In the genomic region with DNA sequence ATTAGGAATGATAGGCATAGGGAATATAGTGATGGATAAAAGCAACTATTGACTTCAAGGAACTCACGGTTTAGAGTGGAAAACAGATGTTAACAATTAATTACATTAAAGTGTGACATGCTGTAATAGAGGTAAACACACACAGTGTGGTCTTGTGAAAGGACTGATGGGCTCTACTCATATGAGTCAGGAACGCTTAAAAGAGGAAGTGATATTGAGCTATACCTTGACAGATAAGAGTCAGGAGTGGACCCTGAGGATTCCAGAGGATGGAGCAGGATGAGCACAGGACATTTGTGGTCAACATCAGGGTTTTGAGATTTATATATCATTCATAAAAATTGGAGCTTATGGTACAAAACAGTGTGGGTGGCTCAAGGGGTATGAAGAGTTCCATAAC, we compare ENCODE assay signal across 1 cellular context.
TF ChIP-seq lines count a peak whose summit lies in the region.

No MANE protein-coding gene starts in this region.

TF ChIP-seq in GM12878, 131 proteins besides CTCF, POLR2A, EP300 and RAD21 (continued from another document and continues in another):
- TF ChIP-seq, protein P1, sequence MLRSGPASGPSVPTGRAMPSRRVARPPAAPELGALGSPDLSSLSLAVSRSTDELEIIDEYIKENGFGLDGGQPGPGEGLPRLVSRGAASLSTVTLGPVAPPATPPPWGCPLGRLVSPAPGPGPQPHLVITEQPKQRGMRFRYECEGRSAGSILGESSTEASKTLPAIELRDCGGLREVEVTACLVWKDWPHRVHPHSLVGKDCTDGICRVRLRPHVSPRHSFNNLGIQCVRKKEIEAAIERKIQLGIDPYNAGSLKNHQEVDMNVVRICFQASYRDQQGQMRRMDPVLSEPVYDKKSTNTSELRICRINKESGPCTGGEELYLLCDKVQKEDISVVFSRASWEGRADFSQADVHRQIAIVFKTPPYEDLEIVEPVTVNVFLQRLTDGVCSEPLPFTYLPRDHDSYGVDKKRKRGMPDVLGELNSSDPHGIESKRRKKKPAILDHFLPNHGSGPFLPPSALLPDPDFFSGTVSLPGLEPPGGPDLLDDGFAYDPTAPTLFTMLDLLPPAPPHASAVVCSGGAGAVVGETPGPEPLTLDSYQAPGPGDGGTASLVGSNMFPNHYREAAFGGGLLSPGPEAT (IDR thresholded peaks at IDR 0.05; ENCODE audit: low read depth): peak; percentile 70
- TF ChIP-seq EED (IDR thresholded peaks at IDR 0.05; ENCODE audit: low read depth) (peak; percentile 87), NFXL1 (IDR thresholded peaks at IDR 0.05; ENCODE audit: borderline replicate concordance) (no peak), RCOR1 (conservative IDR thresholded peaks at IDR 0.05; ENCODE audit: low read depth, low read length) (no peak), SREBF1 (IDR thresholded peaks at IDR 0.05; ENCODE audit: low read length) (no peak), IKZF2 (IDR thresholded peaks at IDR 0.05) (peak; percentile 95 to 96), SP1 (IDR thresholded peaks at IDR 0.05; ENCODE audit: low read depth, low read length) (no peak), NFYA (IDR thresholded peaks at IDR 0.05; ENCODE audit: borderline replicate concordance, low read depth, low read length) (no peak), FOS (IDR thresholded peaks at IDR 0.05; ENCODE audit: borderline replicate concordance, extremely low read depth, insufficient read length) (no peak), NFIC (IDR thresholded peaks at IDR 0.05; ENCODE audit: low read depth, low read length) (peak; percentile 56; the same call in 1 of the 2 replicates), ETV6 (conservative IDR thresholded peaks at IDR 0.05 in 1 of 2, IDR thresholded peaks at IDR 0.05 in 1 of 2; ENCODE audit: borderline replicate concordance in 1 of 2, low read depth in 1 of 2) (no peak), YBX1 (IDR thresholded peaks at IDR 0.05) (no peak), BCL11A (IDR thresholded peaks at IDR 0.05; ENCODE audit: low read depth, low read length) (peak; percentile 78), ATF7 (IDR thresholded peaks at IDR 0.05; ENCODE audit: low read depth) (peak; percentile 70), ZNF217 (IDR thresholded peaks at IDR 0.05) (0 out of 2 replicates have a peak, but pooled peaks have one; percentile 53), IKZF1 (conservative IDR thresholded peaks at IDR 0.05) (peak; percentile 90), CBX5 (IDR thresholded peaks at IDR 0.05; ENCODE audit: low read depth) (no peak), TCF12 (IDR thresholded peaks at IDR 0.05; ENCODE audit: low read depth, low read length) (no peak), ZNF207 (IDR thresholded peaks at IDR 0.05; ENCODE audit: borderline replicate concordance) (no peak), CREM (IDR thresholded peaks at IDR 0.05; ENCODE audit: low read depth) (peak; percentile 33; the same call in 1 of the 2 replicates), POLR2AphosphoS5 (IDR thresholded peaks at IDR 0.05; ENCODE audit: low read length) (no peak), NR2C1 (IDR thresholded peaks at IDR 0.05) (no peak), POU2F2 (IDR thresholded peaks at IDR 0.05; ENCODE audit: borderline replicate concordance, low read depth, low read length) (no peak), PAX5 (IDR thresholded peaks at IDR 0.05; ENCODE audit: borderline replicate concordance, low read depth, low read length) (0 out of 2 replicates have a peak, but pooled peaks have one; percentile 35), PML (IDR thresholded peaks at IDR 0.05; ENCODE audit: low read length) (no peak), NBN (IDR thresholded peaks at IDR 0.05) (0 out of 2 replicates have a peak, but pooled peaks have one; percentile 37), MYC (IDR thresholded peaks at IDR 0.05; ENCODE audit: insufficient read depth, insufficient read length, insufficient replicate concordance, low read length, severe bottlenecking) (no peak), SRF (IDR thresholded peaks at IDR 0.05; ENCODE audit: low read depth in 2 of 2, low read length in 2 of 2) (0 out of 4 replicates have a peak, but pooled peaks of 1 of the 2 experiments have one; percentile 10), SPI1 (IDR thresholded peaks at IDR 0.05; ENCODE audit: borderline replicate concordance, insufficient read depth, low read depth, low read length) (peak; percentile 98), SUZ12 (IDR thresholded peaks at IDR 0.05; ENCODE audit: unreplicated experiment) (no peak), CHD2 (IDR thresholded peaks at IDR 0.05; ENCODE audit: borderline replicate concordance, low read depth, low read length) (no peak), GATAD2B (conservative IDR thresholded peaks at IDR 0.05; ENCODE audit: low read depth) (peak; percentile 58; the same call in 1 of the 2 replicates), CHD1 (IDR thresholded peaks at IDR 0.05; ENCODE audit: low read depth, low read length) (no peak)
- TF ChIP-seq, protein P2, sequence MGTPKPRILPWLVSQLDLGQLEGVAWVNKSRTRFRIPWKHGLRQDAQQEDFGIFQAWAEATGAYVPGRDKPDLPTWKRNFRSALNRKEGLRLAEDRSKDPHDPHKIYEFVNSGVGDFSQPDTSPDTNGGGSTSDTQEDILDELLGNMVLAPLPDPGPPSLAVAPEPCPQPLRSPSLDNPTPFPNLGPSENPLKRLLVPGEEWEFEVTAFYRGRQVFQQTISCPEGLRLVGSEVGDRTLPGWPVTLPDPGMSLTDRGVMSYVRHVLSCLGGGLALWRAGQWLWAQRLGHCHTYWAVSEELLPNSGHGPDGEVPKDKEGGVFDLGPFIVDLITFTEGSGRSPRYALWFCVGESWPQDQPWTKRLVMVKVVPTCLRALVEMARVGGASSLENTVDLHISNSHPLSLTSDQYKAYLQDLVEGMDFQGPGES (IDR thresholded peaks at IDR 0.05): no peak
- TF ChIP-seq, protein P3, sequence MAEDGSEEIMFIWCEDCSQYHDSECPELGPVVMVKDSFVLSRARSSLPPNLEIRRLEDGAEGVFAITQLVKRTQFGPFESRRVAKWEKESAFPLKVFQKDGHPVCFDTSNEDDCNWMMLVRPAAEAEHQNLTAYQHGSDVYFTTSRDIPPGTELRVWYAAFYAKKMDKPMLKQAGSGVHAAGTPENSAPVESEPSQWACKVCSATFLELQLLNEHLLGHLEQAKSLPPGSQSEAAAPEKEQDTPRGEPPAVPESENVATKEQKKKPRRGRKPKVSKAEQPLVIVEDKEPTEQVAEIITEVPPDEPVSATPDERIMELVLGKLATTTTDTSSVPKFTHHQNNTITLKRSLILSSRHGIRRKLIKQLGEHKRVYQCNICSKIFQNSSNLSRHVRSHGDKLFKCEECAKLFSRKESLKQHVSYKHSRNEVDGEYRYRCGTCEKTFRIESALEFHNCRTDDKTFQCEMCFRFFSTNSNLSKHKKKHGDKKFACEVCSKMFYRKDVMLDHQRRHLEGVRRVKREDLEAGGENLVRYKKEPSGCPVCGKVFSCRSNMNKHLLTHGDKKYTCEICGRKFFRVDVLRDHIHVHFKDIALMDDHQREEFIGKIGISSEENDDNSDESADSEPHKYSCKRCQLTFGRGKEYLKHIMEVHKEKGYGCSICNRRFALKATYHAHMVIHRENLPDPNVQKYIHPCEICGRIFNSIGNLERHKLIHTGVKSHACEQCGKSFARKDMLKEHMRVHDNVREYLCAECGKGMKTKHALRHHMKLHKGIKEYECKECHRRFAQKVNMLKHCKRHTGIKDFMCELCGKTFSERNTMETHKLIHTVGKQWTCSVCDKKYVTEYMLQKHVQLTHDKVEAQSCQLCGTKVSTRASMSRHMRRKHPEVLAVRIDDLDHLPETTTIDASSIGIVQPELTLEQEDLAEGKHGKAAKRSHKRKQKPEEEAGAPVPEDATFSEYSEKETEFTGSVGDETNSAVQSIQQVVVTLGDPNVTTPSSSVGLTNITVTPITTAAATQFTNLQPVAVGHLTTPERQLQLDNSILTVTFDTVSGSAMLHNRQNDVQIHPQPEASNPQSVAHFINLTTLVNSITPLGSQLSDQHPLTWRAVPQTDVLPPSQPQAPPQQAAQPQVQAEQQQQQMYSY (CRISPR knock-in tag; IDR thresholded peaks at IDR 0.05): no peak
- TF ChIP-seq, protein P4, sequence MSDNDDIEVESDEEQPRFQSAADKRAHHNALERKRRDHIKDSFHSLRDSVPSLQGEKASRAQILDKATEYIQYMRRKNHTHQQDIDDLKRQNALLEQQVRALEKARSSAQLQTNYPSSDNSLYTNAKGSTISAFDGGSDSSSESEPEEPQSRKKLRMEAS (IDR thresholded peaks at IDR 0.05; ENCODE audit: low read depth, low read length): no peak
- TF ChIP-seq, protein P5, sequence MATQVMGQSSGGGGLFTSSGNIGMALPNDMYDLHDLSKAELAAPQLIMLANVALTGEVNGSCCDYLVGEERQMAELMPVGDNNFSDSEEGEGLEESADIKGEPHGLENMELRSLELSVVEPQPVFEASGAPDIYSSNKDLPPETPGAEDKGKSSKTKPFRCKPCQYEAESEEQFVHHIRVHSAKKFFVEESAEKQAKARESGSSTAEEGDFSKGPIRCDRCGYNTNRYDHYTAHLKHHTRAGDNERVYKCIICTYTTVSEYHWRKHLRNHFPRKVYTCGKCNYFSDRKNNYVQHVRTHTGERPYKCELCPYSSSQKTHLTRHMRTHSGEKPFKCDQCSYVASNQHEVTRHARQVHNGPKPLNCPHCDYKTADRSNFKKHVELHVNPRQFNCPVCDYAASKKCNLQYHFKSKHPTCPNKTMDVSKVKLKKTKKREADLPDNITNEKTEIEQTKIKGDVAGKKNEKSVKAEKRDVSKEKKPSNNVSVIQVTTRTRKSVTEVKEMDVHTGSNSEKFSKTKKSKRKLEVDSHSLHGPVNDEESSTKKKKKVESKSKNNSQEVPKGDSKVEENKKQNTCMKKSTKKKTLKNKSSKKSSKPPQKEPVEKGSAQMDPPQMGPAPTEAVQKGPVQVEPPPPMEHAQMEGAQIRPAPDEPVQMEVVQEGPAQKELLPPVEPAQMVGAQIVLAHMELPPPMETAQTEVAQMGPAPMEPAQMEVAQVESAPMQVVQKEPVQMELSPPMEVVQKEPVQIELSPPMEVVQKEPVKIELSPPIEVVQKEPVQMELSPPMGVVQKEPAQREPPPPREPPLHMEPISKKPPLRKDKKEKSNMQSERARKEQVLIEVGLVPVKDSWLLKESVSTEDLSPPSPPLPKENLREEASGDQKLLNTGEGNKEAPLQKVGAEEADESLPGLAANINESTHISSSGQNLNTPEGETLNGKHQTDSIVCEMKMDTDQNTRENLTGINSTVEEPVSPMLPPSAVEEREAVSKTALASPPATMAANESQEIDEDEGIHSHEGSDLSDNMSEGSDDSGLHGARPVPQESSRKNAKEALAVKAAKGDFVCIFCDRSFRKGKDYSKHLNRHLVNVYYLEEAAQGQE (IDR thresholded peaks at IDR 0.05; ENCODE audit: low read depth, low read length): no peak
- TF ChIP-seq, protein P6, sequence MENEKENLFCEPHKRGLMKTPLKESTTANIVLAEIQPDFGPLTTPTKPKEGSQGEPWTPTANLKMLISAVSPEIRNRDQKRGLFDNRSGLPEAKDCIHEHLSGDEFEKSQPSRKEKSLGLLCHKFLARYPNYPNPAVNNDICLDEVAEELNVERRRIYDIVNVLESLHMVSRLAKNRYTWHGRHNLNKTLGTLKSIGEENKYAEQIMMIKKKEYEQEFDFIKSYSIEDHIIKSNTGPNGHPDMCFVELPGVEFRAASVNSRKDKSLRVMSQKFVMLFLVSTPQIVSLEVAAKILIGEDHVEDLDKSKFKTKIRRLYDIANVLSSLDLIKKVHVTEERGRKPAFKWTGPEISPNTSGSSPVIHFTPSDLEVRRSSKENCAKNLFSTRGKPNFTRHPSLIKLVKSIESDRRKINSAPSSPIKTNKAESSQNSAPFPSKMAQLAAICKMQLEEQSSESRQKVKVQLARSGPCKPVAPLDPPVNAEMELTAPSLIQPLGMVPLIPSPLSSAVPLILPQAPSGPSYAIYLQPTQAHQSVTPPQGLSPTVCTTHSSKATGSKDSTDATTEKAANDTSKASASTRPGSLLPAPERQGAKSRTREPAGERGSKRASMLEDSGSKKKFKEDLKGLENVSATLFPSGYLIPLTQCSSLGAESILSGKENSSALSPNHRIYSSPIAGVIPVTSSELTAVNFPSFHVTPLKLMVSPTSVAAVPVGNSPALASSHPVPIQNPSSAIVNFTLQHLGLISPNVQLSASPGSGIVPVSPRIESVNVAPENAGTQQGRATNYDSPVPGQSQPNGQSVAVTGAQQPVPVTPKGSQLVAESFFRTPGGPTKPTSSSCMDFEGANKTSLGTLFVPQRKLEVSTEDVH (IDR thresholded peaks at IDR 0.05; ENCODE audit: low read depth, partially characterized antibody): no peak
- TF ChIP-seq, protein P7, sequence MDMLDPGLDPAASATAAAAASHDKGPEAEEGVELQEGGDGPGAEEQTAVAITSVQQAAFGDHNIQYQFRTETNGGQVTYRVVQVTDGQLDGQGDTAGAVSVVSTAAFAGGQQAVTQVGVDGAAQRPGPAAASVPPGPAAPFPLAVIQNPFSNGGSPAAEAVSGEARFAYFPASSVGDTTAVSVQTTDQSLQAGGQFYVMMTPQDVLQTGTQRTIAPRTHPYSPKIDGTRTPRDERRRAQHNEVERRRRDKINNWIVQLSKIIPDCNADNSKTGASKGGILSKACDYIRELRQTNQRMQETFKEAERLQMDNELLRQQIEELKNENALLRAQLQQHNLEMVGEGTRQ (IDR thresholded peaks at IDR 0.05; ENCODE audit: borderline replicate concordance, low read depth, low read length): no peak
- TF ChIP-seq, protein P8, sequence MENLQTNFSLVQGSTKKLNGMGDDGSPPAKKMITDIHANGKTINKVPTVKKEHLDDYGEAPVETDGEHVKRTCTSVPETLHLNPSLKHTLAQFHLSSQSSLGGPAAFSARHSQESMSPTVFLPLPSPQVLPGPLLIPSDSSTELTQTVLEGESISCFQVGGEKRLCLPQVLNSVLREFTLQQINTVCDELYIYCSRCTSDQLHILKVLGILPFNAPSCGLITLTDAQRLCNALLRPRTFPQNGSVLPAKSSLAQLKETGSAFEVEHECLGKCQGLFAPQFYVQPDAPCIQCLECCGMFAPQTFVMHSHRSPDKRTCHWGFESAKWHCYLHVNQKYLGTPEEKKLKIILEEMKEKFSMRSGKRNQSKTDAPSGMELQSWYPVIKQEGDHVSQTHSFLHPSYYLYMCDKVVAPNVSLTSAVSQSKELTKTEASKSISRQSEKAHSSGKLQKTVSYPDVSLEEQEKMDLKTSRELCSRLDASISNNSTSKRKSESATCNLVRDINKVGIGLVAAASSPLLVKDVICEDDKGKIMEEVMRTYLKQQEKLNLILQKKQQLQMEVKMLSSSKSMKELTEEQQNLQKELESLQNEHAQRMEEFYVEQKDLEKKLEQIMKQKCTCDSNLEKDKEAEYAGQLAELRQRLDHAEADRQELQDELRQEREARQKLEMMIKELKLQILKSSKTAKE (IDR thresholded peaks at IDR 0.05; ENCODE audit: low read depth, poor library complexity, severe bottlenecking): peak; percentile 24
- TF ChIP-seq, protein P9, sequence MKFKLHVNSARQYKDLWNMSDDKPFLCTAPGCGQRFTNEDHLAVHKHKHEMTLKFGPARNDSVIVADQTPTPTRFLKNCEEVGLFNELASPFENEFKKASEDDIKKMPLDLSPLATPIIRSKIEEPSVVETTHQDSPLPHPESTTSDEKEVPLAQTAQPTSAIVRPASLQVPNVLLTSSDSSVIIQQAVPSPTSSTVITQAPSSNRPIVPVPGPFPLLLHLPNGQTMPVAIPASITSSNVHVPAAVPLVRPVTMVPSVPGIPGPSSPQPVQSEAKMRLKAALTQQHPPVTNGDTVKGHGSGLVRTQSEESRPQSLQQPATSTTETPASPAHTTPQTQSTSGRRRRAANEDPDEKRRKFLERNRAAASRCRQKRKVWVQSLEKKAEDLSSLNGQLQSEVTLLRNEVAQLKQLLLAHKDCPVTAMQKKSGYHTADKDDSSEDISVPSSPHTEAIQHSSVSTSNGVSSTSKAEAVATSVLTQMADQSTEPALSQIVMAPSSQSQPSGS (IDR thresholded peaks at IDR 0.05; ENCODE audit: low read length): 0 out of 2 replicates have a peak, but pooled peaks have one; percentile 36
- TF ChIP-seq, protein P10, sequence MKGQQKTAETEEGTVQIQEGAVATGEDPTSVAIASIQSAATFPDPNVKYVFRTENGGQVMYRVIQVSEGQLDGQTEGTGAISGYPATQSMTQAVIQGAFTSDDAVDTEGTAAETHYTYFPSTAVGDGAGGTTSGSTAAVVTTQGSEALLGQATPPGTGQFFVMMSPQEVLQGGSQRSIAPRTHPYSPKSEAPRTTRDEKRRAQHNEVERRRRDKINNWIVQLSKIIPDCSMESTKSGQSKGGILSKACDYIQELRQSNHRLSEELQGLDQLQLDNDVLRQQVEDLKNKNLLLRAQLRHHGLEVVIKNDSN (IDR thresholded peaks at IDR 0.05; ENCODE audit: borderline replicate concordance, extremely low read length, insufficient read depth, low read depth, low read length): no peak
